Comparison of ENCODE assay signal across 1 cellular context in the genomic region with DNA sequence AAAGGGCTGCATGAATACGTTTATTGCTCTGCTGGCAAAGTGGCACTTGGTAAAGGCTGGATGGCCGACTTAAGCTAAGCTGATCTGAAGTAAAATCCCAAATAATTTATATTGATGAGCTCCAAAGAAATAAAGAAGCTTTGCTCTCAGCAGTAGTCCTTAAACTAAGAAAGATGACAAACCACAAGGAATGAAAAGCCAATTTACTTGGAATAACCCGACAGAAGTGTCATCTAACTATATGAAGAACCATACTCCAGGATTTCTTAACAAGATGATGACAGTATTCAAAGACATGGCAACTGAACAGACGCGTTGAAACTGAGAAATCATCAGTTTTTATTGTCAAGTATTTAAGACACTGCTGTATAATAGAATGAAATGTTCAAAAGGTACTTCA.
TF ChIP-seq lines count a peak whose summit lies in the region.

No MANE protein-coding gene starts in this region.

TF ChIP-seq in neural cell, 6 proteins besides CTCF, POLR2A, EP300 and RAD21 (continued from another document):
- TF ChIP-seq, protein P1, sequence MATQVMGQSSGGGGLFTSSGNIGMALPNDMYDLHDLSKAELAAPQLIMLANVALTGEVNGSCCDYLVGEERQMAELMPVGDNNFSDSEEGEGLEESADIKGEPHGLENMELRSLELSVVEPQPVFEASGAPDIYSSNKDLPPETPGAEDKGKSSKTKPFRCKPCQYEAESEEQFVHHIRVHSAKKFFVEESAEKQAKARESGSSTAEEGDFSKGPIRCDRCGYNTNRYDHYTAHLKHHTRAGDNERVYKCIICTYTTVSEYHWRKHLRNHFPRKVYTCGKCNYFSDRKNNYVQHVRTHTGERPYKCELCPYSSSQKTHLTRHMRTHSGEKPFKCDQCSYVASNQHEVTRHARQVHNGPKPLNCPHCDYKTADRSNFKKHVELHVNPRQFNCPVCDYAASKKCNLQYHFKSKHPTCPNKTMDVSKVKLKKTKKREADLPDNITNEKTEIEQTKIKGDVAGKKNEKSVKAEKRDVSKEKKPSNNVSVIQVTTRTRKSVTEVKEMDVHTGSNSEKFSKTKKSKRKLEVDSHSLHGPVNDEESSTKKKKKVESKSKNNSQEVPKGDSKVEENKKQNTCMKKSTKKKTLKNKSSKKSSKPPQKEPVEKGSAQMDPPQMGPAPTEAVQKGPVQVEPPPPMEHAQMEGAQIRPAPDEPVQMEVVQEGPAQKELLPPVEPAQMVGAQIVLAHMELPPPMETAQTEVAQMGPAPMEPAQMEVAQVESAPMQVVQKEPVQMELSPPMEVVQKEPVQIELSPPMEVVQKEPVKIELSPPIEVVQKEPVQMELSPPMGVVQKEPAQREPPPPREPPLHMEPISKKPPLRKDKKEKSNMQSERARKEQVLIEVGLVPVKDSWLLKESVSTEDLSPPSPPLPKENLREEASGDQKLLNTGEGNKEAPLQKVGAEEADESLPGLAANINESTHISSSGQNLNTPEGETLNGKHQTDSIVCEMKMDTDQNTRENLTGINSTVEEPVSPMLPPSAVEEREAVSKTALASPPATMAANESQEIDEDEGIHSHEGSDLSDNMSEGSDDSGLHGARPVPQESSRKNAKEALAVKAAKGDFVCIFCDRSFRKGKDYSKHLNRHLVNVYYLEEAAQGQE (IDR thresholded peaks at IDR 0.05; ENCODE audit: borderline replicate concordance), result peak; percentile 61
TF ChIP-seq in neural cell: peak in this region for 2.
